In the genomic region with DNA sequence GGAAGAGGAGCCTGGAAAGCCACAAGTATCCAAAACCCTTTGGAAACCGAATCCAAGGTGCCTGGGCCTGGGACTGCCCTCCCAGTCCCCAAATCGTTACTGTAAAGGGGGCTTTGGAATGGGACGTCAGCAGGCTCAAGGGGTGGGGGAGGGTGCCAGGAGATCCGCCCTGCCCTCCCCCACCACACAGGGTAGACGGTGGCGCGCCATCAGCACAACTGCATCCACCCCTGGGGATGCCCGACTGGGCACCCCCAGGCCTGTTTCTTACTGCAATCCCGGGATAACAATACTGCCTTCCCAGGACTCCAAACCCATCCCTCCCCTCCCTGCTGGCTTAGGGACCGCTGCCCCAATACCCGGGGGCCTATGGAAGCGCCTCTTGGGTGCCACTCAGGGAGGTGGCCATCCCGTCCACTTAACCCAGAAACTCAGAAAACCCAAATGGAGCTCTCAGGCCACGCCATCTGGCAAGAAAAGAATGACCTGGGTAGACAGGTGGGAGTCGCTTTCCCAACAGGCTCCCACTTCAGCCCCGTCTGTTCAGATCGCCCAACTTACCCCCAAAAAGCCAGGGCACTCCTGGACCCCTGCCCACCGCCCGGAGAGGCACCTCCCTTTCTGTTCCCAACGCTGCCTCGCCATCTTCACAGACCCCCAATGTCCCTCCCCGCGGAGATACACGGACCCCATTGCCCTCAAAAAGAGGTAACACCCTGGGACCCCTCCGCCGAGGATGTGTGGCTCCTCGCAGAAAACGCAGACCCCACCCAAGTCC, we compare ENCODE assay signal across 7 cellular contexts. TPM values are rescaled to one million over a fixed set of nuclear protein-coding genes. Genes with fewer than 3 reads are reported as not detected.
DNase-seq lines count a peak whose midpoint lies in the region; ATAC-seq and TF ChIP-seq lines count a peak whose summit lies in the region.

No MANE protein-coding gene starts in this region.

- intact Hi-C loops in esophagus squamous epithelium (cut with DNase I) = no loop called here

- H2AFZ ChIP-seq in GM23248 = no peak overlapping the region

- peak overlapping the region; percentile 87 for H3K4me2 ChIP-seq in GM23248 (ENCODE audit: unreplicated experiment)

- peak overlapping the region; percentile 91 for H3K4me3 ChIP-seq in GM23248
- H3K4me3 ChIP-seq in RWPE2 (ENCODE audit: severe bottlenecking) = peak overlapping the region; percentile 61
- peak overlapping the region in 3 of 4 donors; percentile 73 to 87 (median 77) for H3K4me3 ChIP-seq in esophagus squamous epithelium
- H3K4me3 ChIP-seq in skeletal muscle cell (ENCODE audit: low read depth, low read length) = peak overlapping the region; percentile 87

- DNase-seq in GM23248 (no peak), RWPE2 (ENCODE audit: low spot score) (no peak), esophagus squamous epithelium (lab: John Stamatoyannopoulos, UW) (no peak), skeletal muscle cell (ENCODE audit: low read depth) (no peak), COLO829 (ENCODE audit: low spot score) (no peak), iPS-NIHi7 (ENCODE audit: extremely low spot score) (no peak)

- H3K79me2 ChIP-seq in GM23248 (ENCODE audit: insufficient read depth) = peaks cover 71% of the 10 kb centered on the region

- H3K9me2 ChIP-seq in GM23248 (ENCODE audit: insufficient read depth) = no peaks in the 10 kb centered on the region

- H3K9me3 ChIP-seq in GM23248 (ENCODE audit: low read depth) (no peaks in the 10 kb centered on the region), RWPE2 (ENCODE audit: severe bottlenecking) (no peaks in the 10 kb centered on the region), esophagus squamous epithelium (no peaks in the 10 kb centered on the region)

- peaks cover 4% of the 10 kb centered on the region; the same call in 1 of the 2 replicates for H3F3A ChIP-seq in GM23248 (ENCODE audit: insufficient read depth)

- ATAC-seq in RWPE2 (ENCODE audit: low read depth) (no peak), GM19452 (IDR thresholded peaks at IDR 0.05; ENCODE audit: unreplicated experiment) (no peak)

- in situ Hi-C loops in GM23248 (cut with MboI) = no loop called here

- no peaks in the 10 kb centered on the region for H4K20me1 ChIP-seq in GM23248 (ENCODE audit: insufficient read depth)

- H3K4me1 ChIP-seq in GM23248 (ENCODE audit: insufficient read depth) (peaks cover 23% of the 10 kb centered on the region), RWPE2 (ENCODE audit: insufficient read depth, poor library complexity, severe bottlenecking) (peaks cover 29% of the 10 kb centered on the region), esophagus squamous epithelium (peaks cover 62 to 81% (median 64%) of the 10 kb centered on the region in 3 donors)

- no peaks in the 10 kb centered on the region for H3K27me3 ChIP-seq in GM23248 (replicated peaks; ENCODE audit: insufficient read depth)
- no peaks in the 10 kb centered on the region for H3K27me3 ChIP-seq in RWPE2 (ENCODE audit: insufficient read depth, poor library complexity, severe bottlenecking)
- H3K27me3 ChIP-seq in esophagus squamous epithelium = no peaks in the 10 kb centered on the region

- TF ChIP-seq POLR2A in esophagus squamous epithelium (IDR thresholded peaks at IDR 0.05) = no peak

- 43 to 46% methylated on average over 23 to 28 of the region's 28 CpGs for WGBS in GM23248 (ENCODE audit: low coverage in 1 of 2, low lambda C conversion rate in 2 of 2, missing lambda C conversion rate in 2 of 2), 2 experiments
- 10 to 51% methylated on average over 4 to 5 of the region's 28 CpGs for WGBS in esophagus squamous epithelium, 2 donors

- H3K9ac ChIP-seq in GM23248 = peak overlapping the region; percentile 90

- H3K27ac ChIP-seq in GM23248 (peak overlapping the region; percentile 72), RWPE2 (ENCODE audit: poor library complexity, severe bottlenecking) (peak overlapping the region; percentile 82), esophagus squamous epithelium (peak overlapping the region; percentile 77 to 97 (median 96))

- H3K36me3 ChIP-seq in GM23248 (ENCODE audit: low read depth) = no peaks in the 10 kb centered on the region
- H3K36me3 ChIP-seq in RWPE2 (ENCODE audit: low read depth) = no peaks in the 10 kb centered on the region
- no peaks in the 10 kb centered on the region for H3K36me3 ChIP-seq in esophagus squamous epithelium

- TF ChIP-seq CTCF in RWPE2 (IDR thresholded peaks at IDR 0.05; ENCODE audit: poor library complexity, severe bottlenecking) = no peak
- no peak for TF ChIP-seq CTCF in esophagus squamous epithelium (IDR thresholded peaks at IDR 0.05)

RNA-seq across cellular contexts. Expression of gene KLF16, which starts 2.4 kb away (rescaled TPM):
- 8.9 and 11.0 TPM in 2 replicates for total RNA-seq in GM23248 (2014; rRNA removed; shearing (Covaris generic))
- polyA plus RNA-seq in GM23248 (2016; fragmentation: Nextera tagmentation; extraction: Ambion mirVana) = 4.2 and 4.6 TPM in 2 replicates
- 10 to 100 TPM in 1 of 4 donors, 1 to 10 TPM in 3; 8.3 to 13.5 (median 9.1) TPM for total RNA-seq in esophagus squamous epithelium

RNA-seq across cellular contexts. Expression of gene REXO1, which starts 12.7 kb away (rescaled TPM):
- 4.2 and 5.2 TPM in 2 replicates for total RNA-seq in GM23248 (2014; rRNA removed; shearing (Covaris generic))
- polyA plus RNA-seq in GM23248 (2016; fragmentation: Nextera tagmentation; extraction: Ambion mirVana) = 4.2 and 4.9 TPM in 2 replicates
- total RNA-seq in esophagus squamous epithelium = 10 to 100 TPM in 3 of 4 donors, 1 to 10 TPM in 1; 7.5 to 16.4 (median 15.4) TPM

RNA-seq across cellular contexts. Expression of gene ABHD17A, which starts 24.3 kb away (rescaled TPM):
- 147 and 157 TPM in 2 replicates for total RNA-seq in GM23248 (2014; rRNA removed; shearing (Covaris generic))
- 37.6 and 39.4 TPM in 2 replicates for polyA plus RNA-seq in GM23248 (2016; fragmentation: Nextera tagmentation; extraction: Ambion mirVana)
- 10 to 100 TPM; 78.4 to 91.7 (median 82.9) TPM for total RNA-seq in esophagus squamous epithelium

RNA-seq across cellular contexts. Expression of gene ADAT3, which starts 44.2 kb away (rescaled TPM):
- 0.22 and 3.2 TPM in 2 replicates for total RNA-seq in GM23248 (2014; rRNA removed; shearing (Covaris generic))
- polyA plus RNA-seq in GM23248 (2016; fragmentation: Nextera tagmentation; extraction: Ambion mirVana) = 2.4 and 3.2 TPM in 2 replicates
- total RNA-seq in esophagus squamous epithelium = 10 to 100 TPM in 2 of 4 donors, 1 to 10 TPM in 2; 4.7 to 20.4 (median 11.1) TPM

RNA-seq across cellular contexts. Expression of gene SCAMP4, which starts 44.2 kb away (rescaled TPM):
- 110 and 185 TPM in 2 replicates for total RNA-seq in GM23248 (2014; rRNA removed; shearing (Covaris generic))
- polyA plus RNA-seq in GM23248 (2016; fragmentation: Nextera tagmentation; extraction: Ambion mirVana) = 73.9 and 81.9 TPM in 2 replicates
- total RNA-seq in esophagus squamous epithelium = 100 to 1,000 TPM in 1 of 4 donors, 10 to 100 TPM in 3; 49.8 to 144 (median 83.9) TPM
